ENCODE assay signal across 1 cellular context in the genomic region with DNA sequence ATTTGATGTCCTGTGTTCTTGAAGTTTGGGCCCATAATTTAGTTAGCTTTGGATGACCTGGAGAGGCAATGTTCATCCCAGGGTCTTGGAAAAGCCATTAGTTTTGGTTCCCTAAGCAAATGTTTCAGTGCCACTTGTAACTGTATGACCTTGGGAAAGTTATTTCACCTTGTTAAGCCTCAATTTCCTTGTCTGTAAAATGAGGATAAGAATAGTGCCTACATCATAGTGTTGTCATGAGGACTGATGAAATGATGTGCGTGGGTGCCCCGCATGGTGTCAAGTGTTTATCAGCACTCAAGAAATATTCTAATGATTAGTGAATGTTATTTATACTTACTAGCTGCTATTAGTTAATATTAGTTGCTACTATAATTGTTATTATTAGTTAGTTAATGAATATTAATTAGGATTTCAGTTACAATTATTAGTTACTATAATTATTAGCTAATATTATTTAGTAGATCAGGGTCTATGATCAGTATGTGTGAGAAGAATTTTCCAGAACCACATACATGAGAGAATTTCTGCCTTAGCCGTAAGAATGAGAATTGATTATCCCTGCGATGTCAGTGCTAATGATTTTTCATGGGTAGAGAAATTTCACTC.
TF ChIP-seq lines count a peak whose summit lies in the region.

No MANE protein-coding gene starts in this region.

TF ChIP-seq in K562, 482 proteins besides CTCF, POLR2A, EP300 and RAD21 (continues in another document):
- TF ChIP-seq STAT5B (CRISPR knock-in tag; IDR thresholded peaks at IDR 0.05) (no peak), ZFP36 (IDR thresholded peaks at IDR 0.05; ENCODE audit: low read depth, low read length, partially characterized antibody) (no peak), POLR2B (IDR thresholded peaks at IDR 0.05; ENCODE audit: low read depth, partially characterized antibody) (no peak), POLR3G (IDR thresholded peaks at IDR 0.05; ENCODE audit: extremely low read depth, insufficient read length, insufficient replicate concordance) (no peak), TAF9B (IDR thresholded peaks at IDR 0.05; ENCODE audit: partially characterized antibody) (no peak), CREM (IDR thresholded peaks at IDR 0.05; ENCODE audit: low read depth) (peak; percentile 40; the same call in 1 of the 2 replicates), ZNF24 (IDR thresholded peaks at IDR 0.05) (peak; percentile 68), ZNF589 (CRISPR knock-in tag; IDR thresholded peaks at IDR 0.05; ENCODE audit: low read depth) (peak; percentile 52; the same call in 1 of the 2 replicates), ZNF780A (CRISPR knock-in tag; IDR thresholded peaks at IDR 0.05) (no peak), SAFB (IDR thresholded peaks at IDR 0.05; ENCODE audit: borderline replicate concordance, low read depth, low read length) (peak; percentile 42; the same call in 1 of the 2 replicates), SIRT6 (IDR thresholded peaks at IDR 0.05; ENCODE audit: low read depth, low read length) (no peak), ESRRA (IDR thresholded peaks at IDR 0.05; ENCODE audit: borderline replicate concordance, low read depth) (peak; percentile 96), CBFA2T3 (IDR thresholded peaks at IDR 0.05) (no peak), JUNB (CRISPR knock-in tag; conservative IDR thresholded peaks at IDR 0.05) (no peak), CBFA2T2 (conservative IDR thresholded peaks at IDR 0.05) (no peak), FOS (IDR thresholded peaks at IDR 0.05; ENCODE audit: extremely low read depth, insufficient read length) (no peak), SP1 (CRISPR knock-in tag; IDR thresholded peaks at IDR 0.05) (no peak), SMAD3 (CRISPR knock-in tag; conservative IDR thresholded peaks at IDR 0.05) (no peak), MTA2 (IDR thresholded peaks at IDR 0.05; ENCODE audit: low read depth) (no peak), MED1 (CRISPR knock-in tag; IDR thresholded peaks at IDR 0.05; ENCODE audit: borderline replicate concordance) (no peak), BMI1 (IDR thresholded peaks at IDR 0.05; ENCODE audit: low read length) (no peak), RNF2 (IDR thresholded peaks at IDR 0.05) (no peak), POLR2AphosphoS5 (IDR thresholded peaks at IDR 0.05; ENCODE audit: control insufficient read depth, insufficient read depth, low read depth, low read length) (no peak), PTRF (tag; IDR thresholded peaks at IDR 0.05) (no peak), CXXC5 (CRISPR knock-in tag; IDR thresholded peaks at IDR 0.05) (0 out of 2 replicates have a peak, but pooled peaks have one; percentile 22)
- TF ChIP-seq, protein P1, sequence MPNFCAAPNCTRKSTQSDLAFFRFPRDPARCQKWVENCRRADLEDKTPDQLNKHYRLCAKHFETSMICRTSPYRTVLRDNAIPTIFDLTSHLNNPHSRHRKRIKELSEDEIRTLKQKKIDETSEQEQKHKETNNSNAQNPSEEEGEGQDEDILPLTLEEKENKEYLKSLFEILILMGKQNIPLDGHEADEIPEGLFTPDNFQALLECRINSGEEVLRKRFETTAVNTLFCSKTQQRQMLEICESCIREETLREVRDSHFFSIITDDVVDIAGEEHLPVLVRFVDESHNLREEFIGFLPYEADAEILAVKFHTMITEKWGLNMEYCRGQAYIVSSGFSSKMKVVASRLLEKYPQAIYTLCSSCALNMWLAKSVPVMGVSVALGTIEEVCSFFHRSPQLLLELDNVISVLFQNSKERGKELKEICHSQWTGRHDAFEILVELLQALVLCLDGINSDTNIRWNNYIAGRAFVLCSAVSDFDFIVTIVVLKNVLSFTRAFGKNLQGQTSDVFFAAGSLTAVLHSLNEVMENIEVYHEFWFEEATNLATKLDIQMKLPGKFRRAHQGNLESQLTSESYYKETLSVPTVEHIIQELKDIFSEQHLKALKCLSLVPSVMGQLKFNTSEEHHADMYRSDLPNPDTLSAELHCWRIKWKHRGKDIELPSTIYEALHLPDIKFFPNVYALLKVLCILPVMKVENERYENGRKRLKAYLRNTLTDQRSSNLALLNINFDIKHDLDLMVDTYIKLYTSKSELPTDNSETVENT (CRISPR knock-in tag; IDR thresholded peaks at IDR 0.05) = no peak
- TF ChIP-seq, protein P2, sequence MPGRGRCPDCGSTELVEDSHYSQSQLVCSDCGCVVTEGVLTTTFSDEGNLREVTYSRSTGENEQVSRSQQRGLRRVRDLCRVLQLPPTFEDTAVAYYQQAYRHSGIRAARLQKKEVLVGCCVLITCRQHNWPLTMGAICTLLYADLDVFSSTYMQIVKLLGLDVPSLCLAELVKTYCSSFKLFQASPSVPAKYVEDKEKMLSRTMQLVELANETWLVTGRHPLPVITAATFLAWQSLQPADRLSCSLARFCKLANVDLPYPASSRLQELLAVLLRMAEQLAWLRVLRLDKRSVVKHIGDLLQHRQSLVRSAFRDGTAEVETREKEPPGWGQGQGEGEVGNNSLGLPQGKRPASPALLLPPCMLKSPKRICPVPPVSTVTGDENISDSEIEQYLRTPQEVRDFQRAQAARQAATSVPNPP (IDR thresholded peaks at IDR 0.05; ENCODE audit: borderline replicate concordance, insufficient read depth, insufficient read length) = no peak
- TF ChIP-seq, protein P3, sequence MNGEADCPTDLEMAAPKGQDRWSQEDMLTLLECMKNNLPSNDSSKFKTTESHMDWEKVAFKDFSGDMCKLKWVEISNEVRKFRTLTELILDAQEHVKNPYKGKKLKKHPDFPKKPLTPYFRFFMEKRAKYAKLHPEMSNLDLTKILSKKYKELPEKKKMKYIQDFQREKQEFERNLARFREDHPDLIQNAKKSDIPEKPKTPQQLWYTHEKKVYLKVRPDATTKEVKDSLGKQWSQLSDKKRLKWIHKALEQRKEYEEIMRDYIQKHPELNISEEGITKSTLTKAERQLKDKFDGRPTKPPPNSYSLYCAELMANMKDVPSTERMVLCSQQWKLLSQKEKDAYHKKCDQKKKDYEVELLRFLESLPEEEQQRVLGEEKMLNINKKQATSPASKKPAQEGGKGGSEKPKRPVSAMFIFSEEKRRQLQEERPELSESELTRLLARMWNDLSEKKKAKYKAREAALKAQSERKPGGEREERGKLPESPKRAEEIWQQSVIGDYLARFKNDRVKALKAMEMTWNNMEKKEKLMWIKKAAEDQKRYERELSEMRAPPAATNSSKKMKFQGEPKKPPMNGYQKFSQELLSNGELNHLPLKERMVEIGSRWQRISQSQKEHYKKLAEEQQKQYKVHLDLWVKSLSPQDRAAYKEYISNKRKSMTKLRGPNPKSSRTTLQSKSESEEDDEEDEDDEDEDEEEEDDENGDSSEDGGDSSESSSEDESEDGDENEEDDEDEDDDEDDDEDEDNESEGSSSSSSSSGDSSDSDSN (IDR thresholded peaks at IDR 0.05; ENCODE audit: borderline replicate concordance in 1 of 2, low read depth in 2 of 2, low read length in 2 of 2) = no peak
- TF ChIP-seq, protein P4, sequence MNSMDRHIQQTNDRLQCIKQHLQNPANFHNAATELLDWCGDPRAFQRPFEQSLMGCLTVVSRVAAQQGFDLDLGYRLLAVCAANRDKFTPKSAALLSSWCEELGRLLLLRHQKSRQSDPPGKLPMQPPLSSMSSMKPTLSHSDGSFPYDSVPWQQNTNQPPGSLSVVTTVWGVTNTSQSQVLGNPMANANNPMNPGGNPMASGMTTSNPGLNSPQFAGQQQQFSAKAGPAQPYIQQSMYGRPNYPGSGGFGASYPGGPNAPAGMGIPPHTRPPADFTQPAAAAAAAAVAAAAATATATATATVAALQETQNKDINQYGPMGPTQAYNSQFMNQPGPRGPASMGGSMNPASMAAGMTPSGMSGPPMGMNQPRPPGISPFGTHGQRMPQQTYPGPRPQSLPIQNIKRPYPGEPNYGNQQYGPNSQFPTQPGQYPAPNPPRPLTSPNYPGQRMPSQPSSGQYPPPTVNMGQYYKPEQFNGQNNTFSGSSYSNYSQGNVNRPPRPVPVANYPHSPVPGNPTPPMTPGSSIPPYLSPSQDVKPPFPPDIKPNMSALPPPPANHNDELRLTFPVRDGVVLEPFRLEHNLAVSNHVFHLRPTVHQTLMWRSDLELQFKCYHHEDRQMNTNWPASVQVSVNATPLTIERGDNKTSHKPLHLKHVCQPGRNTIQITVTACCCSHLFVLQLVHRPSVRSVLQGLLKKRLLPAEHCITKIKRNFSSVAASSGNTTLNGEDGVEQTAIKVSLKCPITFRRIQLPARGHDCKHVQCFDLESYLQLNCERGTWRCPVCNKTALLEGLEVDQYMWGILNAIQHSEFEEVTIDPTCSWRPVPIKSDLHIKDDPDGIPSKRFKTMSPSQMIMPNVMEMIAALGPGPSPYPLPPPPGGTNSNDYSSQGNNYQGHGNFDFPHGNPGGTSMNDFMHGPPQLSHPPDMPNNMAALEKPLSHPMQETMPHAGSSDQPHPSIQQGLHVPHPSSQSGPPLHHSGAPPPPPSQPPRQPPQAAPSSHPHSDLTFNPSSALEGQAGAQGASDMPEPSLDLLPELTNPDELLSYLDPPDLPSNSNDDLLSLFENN (IDR thresholded peaks at IDR 0.05; ENCODE audit: low read depth in 2 of 2, low read length in 2 of 2) = no peak
- TF ChIP-seq, protein P5, sequence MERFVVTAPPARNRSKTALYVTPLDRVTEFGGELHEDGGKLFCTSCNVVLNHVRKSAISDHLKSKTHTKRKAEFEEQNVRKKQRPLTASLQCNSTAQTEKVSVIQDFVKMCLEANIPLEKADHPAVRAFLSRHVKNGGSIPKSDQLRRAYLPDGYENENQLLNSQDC (CRISPR knock-in tag; IDR thresholded peaks at IDR 0.05) = no peak
- TF ChIP-seq, protein P6, sequence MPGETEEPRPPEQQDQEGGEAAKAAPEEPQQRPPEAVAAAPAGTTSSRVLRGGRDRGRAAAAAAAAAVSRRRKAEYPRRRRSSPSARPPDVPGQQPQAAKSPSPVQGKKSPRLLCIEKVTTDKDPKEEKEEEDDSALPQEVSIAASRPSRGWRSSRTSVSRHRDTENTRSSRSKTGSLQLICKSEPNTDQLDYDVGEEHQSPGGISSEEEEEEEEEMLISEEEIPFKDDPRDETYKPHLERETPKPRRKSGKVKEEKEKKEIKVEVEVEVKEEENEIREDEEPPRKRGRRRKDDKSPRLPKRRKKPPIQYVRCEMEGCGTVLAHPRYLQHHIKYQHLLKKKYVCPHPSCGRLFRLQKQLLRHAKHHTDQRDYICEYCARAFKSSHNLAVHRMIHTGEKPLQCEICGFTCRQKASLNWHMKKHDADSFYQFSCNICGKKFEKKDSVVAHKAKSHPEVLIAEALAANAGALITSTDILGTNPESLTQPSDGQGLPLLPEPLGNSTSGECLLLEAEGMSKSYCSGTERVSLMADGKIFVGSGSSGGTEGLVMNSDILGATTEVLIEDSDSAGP (CRISPR knock-in tag; IDR thresholded peaks at IDR 0.05) = no peak
- TF ChIP-seq, protein P7, sequence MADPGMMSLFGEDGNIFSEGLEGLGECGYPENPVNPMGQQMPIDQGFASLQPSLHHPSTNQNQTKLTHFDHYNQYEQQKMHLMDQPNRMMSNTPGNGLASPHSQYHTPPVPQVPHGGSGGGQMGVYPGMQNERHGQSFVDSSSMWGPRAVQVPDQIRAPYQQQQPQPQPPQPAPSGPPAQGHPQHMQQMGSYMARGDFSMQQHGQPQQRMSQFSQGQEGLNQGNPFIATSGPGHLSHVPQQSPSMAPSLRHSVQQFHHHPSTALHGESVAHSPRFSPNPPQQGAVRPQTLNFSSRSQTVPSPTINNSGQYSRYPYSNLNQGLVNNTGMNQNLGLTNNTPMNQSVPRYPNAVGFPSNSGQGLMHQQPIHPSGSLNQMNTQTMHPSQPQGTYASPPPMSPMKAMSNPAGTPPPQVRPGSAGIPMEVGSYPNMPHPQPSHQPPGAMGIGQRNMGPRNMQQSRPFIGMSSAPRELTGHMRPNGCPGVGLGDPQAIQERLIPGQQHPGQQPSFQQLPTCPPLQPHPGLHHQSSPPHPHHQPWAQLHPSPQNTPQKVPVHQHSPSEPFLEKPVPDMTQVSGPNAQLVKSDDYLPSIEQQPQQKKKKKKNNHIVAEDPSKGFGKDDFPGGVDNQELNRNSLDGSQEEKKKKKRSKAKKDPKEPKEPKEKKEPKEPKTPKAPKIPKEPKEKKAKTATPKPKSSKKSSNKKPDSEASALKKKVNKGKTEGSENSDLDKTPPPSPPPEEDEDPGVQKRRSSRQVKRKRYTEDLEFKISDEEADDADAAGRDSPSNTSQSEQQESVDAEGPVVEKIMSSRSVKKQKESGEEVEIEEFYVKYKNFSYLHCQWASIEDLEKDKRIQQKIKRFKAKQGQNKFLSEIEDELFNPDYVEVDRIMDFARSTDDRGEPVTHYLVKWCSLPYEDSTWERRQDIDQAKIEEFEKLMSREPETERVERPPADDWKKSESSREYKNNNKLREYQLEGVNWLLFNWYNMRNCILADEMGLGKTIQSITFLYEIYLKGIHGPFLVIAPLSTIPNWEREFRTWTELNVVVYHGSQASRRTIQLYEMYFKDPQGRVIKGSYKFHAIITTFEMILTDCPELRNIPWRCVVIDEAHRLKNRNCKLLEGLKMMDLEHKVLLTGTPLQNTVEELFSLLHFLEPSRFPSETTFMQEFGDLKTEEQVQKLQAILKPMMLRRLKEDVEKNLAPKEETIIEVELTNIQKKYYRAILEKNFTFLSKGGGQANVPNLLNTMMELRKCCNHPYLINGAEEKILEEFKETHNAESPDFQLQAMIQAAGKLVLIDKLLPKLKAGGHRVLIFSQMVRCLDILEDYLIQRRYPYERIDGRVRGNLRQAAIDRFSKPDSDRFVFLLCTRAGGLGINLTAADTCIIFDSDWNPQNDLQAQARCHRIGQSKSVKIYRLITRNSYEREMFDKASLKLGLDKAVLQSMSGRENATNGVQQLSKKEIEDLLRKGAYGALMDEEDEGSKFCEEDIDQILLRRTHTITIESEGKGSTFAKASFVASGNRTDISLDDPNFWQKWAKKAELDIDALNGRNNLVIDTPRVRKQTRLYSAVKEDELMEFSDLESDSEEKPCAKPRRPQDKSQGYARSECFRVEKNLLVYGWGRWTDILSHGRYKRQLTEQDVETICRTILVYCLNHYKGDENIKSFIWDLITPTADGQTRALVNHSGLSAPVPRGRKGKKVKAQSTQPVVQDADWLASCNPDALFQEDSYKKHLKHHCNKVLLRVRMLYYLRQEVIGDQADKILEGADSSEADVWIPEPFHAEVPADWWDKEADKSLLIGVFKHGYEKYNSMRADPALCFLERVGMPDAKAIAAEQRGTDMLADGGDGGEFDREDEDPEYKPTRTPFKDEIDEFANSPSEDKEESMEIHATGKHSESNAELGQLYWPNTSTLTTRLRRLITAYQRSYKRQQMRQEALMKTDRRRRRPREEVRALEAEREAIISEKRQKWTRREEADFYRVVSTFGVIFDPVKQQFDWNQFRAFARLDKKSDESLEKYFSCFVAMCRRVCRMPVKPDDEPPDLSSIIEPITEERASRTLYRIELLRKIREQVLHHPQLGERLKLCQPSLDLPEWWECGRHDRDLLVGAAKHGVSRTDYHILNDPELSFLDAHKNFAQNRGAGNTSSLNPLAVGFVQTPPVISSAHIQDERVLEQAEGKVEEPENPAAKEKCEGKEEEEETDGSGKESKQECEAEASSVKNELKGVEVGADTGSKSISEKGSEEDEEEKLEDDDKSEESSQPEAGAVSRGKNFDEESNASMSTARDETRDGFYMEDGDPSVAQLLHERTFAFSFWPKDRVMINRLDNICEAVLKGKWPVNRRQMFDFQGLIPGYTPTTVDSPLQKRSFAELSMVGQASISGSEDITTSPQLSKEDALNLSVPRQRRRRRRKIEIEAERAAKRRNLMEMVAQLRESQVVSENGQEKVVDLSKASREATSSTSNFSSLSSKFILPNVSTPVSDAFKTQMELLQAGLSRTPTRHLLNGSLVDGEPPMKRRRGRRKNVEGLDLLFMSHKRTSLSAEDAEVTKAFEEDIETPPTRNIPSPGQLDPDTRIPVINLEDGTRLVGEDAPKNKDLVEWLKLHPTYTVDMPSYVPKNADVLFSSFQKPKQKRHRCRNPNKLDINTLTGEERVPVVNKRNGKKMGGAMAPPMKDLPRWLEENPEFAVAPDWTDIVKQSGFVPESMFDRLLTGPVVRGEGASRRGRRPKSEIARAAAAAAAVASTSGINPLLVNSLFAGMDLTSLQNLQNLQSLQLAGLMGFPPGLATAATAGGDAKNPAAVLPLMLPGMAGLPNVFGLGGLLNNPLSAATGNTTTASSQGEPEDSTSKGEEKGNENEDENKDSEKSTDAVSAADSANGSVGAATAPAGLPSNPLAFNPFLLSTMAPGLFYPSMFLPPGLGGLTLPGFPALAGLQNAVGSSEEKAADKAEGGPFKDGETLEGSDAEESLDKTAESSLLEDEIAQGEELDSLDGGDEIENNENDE (IDR thresholded peaks at IDR 0.05; ENCODE audit: low read depth, low read length) = no peak
